1 cellular context compared by ENCODE assay signal in the genomic region with DNA sequence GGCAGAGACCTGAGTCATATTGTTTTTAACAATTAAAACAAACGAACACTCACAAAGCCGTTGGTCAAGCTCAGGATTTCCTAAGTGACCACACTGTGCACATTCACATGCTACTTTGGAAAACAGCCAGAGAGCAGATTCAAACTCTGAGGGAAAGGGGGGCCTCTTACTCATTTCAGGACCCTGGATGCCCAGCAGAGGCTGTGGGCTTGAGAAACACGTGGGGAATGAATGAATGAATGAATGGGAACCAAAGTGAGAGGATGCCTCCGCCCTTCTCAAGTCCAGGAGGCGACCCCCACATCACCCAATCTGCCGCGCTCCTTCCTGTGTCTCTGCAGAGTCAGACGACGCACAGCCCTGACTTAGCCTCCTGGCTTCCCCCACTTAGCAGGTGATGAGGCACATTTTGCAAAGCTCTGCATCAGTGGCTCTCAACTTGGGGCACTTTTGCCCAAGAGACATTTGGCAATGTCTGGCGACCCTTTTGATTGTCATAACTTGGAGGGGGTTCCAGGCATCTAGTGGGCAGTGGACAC.
TF ChIP-seq lines count a peak whose summit lies in the region.

No MANE protein-coding gene starts in this region.

TF ChIP-seq in GM23338, 12 proteins besides CTCF, POLR2A, EP300 and RAD21 (continued from another document):
- TF ChIP-seq, protein P1, sequence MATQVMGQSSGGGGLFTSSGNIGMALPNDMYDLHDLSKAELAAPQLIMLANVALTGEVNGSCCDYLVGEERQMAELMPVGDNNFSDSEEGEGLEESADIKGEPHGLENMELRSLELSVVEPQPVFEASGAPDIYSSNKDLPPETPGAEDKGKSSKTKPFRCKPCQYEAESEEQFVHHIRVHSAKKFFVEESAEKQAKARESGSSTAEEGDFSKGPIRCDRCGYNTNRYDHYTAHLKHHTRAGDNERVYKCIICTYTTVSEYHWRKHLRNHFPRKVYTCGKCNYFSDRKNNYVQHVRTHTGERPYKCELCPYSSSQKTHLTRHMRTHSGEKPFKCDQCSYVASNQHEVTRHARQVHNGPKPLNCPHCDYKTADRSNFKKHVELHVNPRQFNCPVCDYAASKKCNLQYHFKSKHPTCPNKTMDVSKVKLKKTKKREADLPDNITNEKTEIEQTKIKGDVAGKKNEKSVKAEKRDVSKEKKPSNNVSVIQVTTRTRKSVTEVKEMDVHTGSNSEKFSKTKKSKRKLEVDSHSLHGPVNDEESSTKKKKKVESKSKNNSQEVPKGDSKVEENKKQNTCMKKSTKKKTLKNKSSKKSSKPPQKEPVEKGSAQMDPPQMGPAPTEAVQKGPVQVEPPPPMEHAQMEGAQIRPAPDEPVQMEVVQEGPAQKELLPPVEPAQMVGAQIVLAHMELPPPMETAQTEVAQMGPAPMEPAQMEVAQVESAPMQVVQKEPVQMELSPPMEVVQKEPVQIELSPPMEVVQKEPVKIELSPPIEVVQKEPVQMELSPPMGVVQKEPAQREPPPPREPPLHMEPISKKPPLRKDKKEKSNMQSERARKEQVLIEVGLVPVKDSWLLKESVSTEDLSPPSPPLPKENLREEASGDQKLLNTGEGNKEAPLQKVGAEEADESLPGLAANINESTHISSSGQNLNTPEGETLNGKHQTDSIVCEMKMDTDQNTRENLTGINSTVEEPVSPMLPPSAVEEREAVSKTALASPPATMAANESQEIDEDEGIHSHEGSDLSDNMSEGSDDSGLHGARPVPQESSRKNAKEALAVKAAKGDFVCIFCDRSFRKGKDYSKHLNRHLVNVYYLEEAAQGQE (IDR thresholded peaks at IDR 0.05; ENCODE audit: unreplicated experiment) = no peak
